ENCODE assay signal across 8 cellular contexts in the genomic region with DNA sequence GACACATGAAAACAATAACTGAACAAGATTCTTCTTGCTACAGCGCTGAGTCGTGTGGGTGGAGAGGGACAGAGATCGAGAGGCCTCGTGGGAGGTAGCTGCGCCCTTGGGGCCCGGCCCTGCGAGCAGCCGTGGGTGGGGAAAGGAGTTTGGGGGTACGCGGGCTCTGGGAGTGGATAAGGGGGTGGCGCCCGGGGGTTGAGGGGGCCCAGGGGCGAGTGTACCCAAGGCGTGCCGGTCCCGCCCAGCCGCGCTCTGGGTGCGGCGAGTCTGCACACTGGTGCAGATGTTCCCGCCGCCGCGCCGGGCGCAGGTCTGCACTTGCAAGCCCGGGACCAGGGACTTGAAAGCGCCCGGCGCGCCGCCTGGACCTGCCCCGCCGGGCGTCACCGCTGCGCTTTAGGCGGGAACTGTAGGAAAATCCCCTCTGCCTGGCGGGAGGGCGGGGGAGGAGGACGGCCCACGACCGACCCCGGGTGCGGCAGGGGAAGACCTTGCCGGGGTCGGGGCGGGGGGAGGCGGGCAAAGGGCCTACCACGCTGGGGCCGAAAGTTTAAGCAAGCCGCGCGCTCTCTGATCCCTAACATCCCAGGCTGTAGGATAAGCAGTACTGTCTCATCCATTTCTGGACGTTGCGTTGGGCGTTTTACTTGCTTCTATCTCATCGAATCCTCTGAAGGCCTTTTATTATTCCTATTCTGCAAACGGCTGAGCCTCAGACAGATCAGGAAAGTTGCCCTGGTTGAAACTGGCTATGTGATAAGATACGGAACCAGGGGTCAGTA. TPM values are rescaled to one million over a fixed set of nuclear protein-coding genes. Genes with fewer than 3 reads are reported as not detected.
DNase-seq lines count a peak whose midpoint lies in the region; ATAC-seq and TF ChIP-seq lines count a peak whose summit lies in the region.

No MANE protein-coding gene starts in this region.

- peak overlapping the region; percentile 73 for H3K4me3 ChIP-seq in ACC112 (ENCODE audit: low read depth, low read length)
- H3K4me3 ChIP-seq in esophagus squamous epithelium = peak overlapping the region; percentile 24 to 92 (median 72)
- H3K4me3 ChIP-seq in neural progenitor cell = peak overlapping the region; percentile 42

- H3K36me3 Mint-ChIP-seq in activated CD4-positive, alpha-beta memory T cell treated with anti-CD3 and anti-CD28 coated beads for 36 hours = no peaks in the 10 kb centered on the region
- no peaks in the 10 kb centered on the region for H3K36me3 Mint-ChIP-seq in neural progenitor cell

- H3K79me2 ChIP-seq in ACC112 (ENCODE audit: control insufficient read depth, insufficient read depth, low read length, unreplicated experiment) = no peaks in the 10 kb centered on the region
- no peaks in the 10 kb centered on the region for H3K79me2 ChIP-seq in neural progenitor cell (ENCODE audit: low read depth)

- H3K4me1 Mint-ChIP-seq in activated CD4-positive, alpha-beta memory T cell treated with anti-CD3 and anti-CD28 coated beads for 36 hours (ENCODE audit: low read depth) = peaks cover 21% of the 10 kb centered on the region
- peaks cover 47% of the 10 kb centered on the region for H3K4me1 Mint-ChIP-seq in neural progenitor cell

- 1 to 2% methylated on average over 9 to 14 of the region's 60 CpGs for WGBS in esophagus squamous epithelium, 2 donors

- CTCF ChIA-PET in activated CD4-positive, alpha-beta memory T cell treated with anti-CD3 and anti-CD28 coated beads for 36 hours (lab: Charles Lee) = interaction anchor here (1.2 to 1.4 kb wide), 2 partner anchors 82 to 174 kb away, joined by 4 read pairs; no protein-coding TSS in a partner anchor

- H3K9me3 Mint-ChIP-seq in activated CD4-positive, alpha-beta memory T cell treated with anti-CD3 and anti-CD28 coated beads for 36 hours = no peaks in the 10 kb centered on the region
- H3K9me3 Mint-ChIP-seq in neural progenitor cell = no peaks in the 10 kb centered on the region

- peaks cover 41% of the 10 kb centered on the region for H3K27me3 Mint-ChIP-seq in activated CD4-positive, alpha-beta memory T cell treated with anti-CD3 and anti-CD28 coated beads for 36 hours
- peaks cover 14% of the 10 kb centered on the region for H3K27me3 Mint-ChIP-seq in neural progenitor cell (ENCODE audit: insufficient read depth, low read depth)

- H3K27me3 ChIP-seq in ACC112 (ENCODE audit: insufficient read depth, low read length) = peaks cover 18% of the 10 kb centered on the region
- peaks cover 0 to 5% (median 0%) of the 10 kb centered on the region in 4 donors for H3K27me3 ChIP-seq in esophagus squamous epithelium
- peaks cover 78% of the 10 kb centered on the region for H3K27me3 ChIP-seq in neural progenitor cell

- TF ChIP-seq POLR2A in esophagus squamous epithelium (IDR thresholded peaks at IDR 0.05) = peak in 1 of 4 donors; percentile 31

- H3K27ac ChIP-seq in ACC112 (ENCODE audit: low read depth, low read length) = no peak overlapping the region
- peak overlapping the region; percentile 89 to 97 (median 92) for H3K27ac ChIP-seq in esophagus squamous epithelium
- H3K27ac ChIP-seq in neural progenitor cell = no peak overlapping the region

- H3K4me2 ChIP-seq in neural progenitor cell = peak overlapping the region; percentile 72

- DNase-seq in HCEC 1CT = peak; percentile 25
- DNase-seq in activated CD4-positive, alpha-beta memory T cell treated with anti-CD3 and anti-CD28 coated beads for 36 hours = peak; percentile 41
- no peak for DNase-seq in esophagus squamous epithelium (lab: John Stamatoyannopoulos, UW)
- peak; percentile 86 for DNase-seq in neural progenitor cell (ENCODE audit: low spot score)
- DNase-seq in NCI-H2029 treated with DMSO at 0.1 percent for 48 hours (lab: John Stamatoyannopoulos, UW) = no peak

- H2AFZ ChIP-seq in ACC112 (ENCODE audit: low read length, unreplicated experiment) (peak overlapping the region; percentile 95), neural progenitor cell (replicated peaks) (peak overlapping the region; percentile 8)

- no peaks in the 10 kb centered on the region for H3K36me3 ChIP-seq in ACC112 (ENCODE audit: insufficient read depth, low read length)
- no peaks in the 10 kb centered on the region for H3K36me3 ChIP-seq in esophagus squamous epithelium
- H3K36me3 ChIP-seq in neural progenitor cell = no peaks in the 10 kb centered on the region

- TF ChIP-seq CTCF in esophagus squamous epithelium (IDR thresholded peaks at IDR 0.05) (no peak), neural progenitor cell (IDR thresholded peaks at IDR 0.05) (no peak)

- H3K4me1 ChIP-seq in ACC112 (ENCODE audit: control insufficient read depth, insufficient read depth, low read length, unreplicated experiment) (peaks cover 3% of the 10 kb centered on the region), esophagus squamous epithelium (peaks cover 30 to 59% (median 30%) of the 10 kb centered on the region in 3 donors), neural progenitor cell (no peaks in the 10 kb centered on the region)

- H3K27ac Mint-ChIP-seq in activated CD4-positive, alpha-beta memory T cell treated with anti-CD3 and anti-CD28 coated beads for 36 hours = no peak overlapping the region
- no peak overlapping the region for H3K27ac Mint-ChIP-seq in neural progenitor cell

- H3K4me3 Mint-ChIP-seq in activated CD4-positive, alpha-beta memory T cell treated with anti-CD3 and anti-CD28 coated beads for 36 hours = peak overlapping the region; percentile 52
- H3K4me3 Mint-ChIP-seq in neural progenitor cell = peak overlapping the region; percentile 84

- H3K9me3 ChIP-seq in esophagus squamous epithelium (no peaks in the 10 kb centered on the region), neural progenitor cell (ENCODE audit: low read depth) (no peaks in the 10 kb centered on the region)

- POLR2A ChIA-PET in activated CD4-positive, alpha-beta memory T cell treated with anti-CD3 and anti-CD28 coated beads for 36 hours (lab: Charles Lee) = no interaction called here

- intact Hi-C loops in activated CD4-positive, alpha-beta memory T cell treated with anti-CD3 and anti-CD28 coated beads for 36 hours (cut with micrococcal nuclease) = loop anchor here (5.0 to 10.0 kb wide), 2 partner anchors 173 to 189 kb away; a partner anchor contains a TSS
- intact Hi-C loops in esophagus squamous epithelium (cut with DNase I) = no loop called here

- H3F3A ChIP-seq in neural progenitor cell (ENCODE audit: low read depth) = peaks cover 29% of the 10 kb centered on the region

- ATAC-seq in GM19328 (IDR thresholded peaks at IDR 0.05; ENCODE audit: unreplicated experiment) (no peak), GM18868 (IDR thresholded peaks at IDR 0.05; ENCODE audit: unreplicated experiment) (no peak)

- H4K20me1 ChIP-seq in neural progenitor cell (ENCODE audit: low read depth) = peaks cover 17% of the 10 kb centered on the region

- no peak overlapping the region for H3K9ac ChIP-seq in neural progenitor cell

RNA-seq across cellular contexts. Expression of a gene that starts 1.4 kb away (rescaled TPM):
- under 1 TPM; 0.17 to 0.31 TPM for total RNA-seq in activated CD4-positive, alpha-beta memory T cell treated with anti-CD3 and anti-CD28 coated beads for 36 hours
- total RNA-seq in esophagus squamous epithelium (10 to 100 TPM; 34.3 to 64.8 (median 47.7) TPM), neural progenitor cell (ENCODE audit: low replicate concordance) (1.4 and 1.9 TPM in 2 replicates)

RNA-seq across cellular contexts. Expression of a gene that starts 9.8 kb away (rescaled TPM):
- not detected for total RNA-seq in activated CD4-positive, alpha-beta memory T cell treated with anti-CD3 and anti-CD28 coated beads for 36 hours
- total RNA-seq in esophagus squamous epithelium (under 1 TPM in 1 of 4 donors, not detected in 3; 0.38 TPM), neural progenitor cell (ENCODE audit: low replicate concordance) (not detected in 2 replicates)

Comparison
In these comparisons a context has a peak if more than half of its experiments do, and no peak if none do; other contexts are left out.
1. H3K27ac ChIP-seq: peak in esophagus squamous epithelium (4 of 4); none in ACC112 (single experiment) and neural progenitor cell (single experiment).
2. DNase-seq: peak in HCEC 1CT (single experiment), activated CD4-positive, alpha-beta memory T cell treated with anti-CD3 and anti-CD28 coated beads for 36 hours (single experiment) and neural progenitor cell (single experiment); none in esophagus squamous epithelium (single experiment) and NCI-H2029 treated with DMSO at 0.1 percent for 48 hours (single experiment).
3. RNA of a gene that starts 1.4 kb away (total RNA-seq): 34.3 to 64.8 TPM in esophagus squamous epithelium; 1.4 to 1.9 TPM in neural progenitor cell and 0.17 to 0.31 TPM in activated CD4-positive, alpha-beta memory T cell treated with anti-CD3 and anti-CD28 coated beads for 36 hours; every median in the first group is over 10 times any median in the second.
4. Peak in every context shown above with its lines, with median percentiles within 50 percentile points of each other: H3K4me3 ChIP-seq.